Comparison of ENCODE assay signal across 8 cellular contexts in genomic region chr22:49971232-49972162, GRCh38. TPM values are rescaled to one million over a fixed set of nuclear protein-coding genes. Genes with fewer than 3 reads are reported as not detected.
DNase-seq lines count a peak whose midpoint lies in the region; ATAC-seq, FAIRE-seq and TF ChIP-seq lines count a peak whose summit lies in the region.

No MANE protein-coding gene starts in this region.

- ATAC-seq in HG02884 (IDR thresholded peaks at IDR 0.05; ENCODE audit: unreplicated experiment) (peak; percentile 26), RWPE2 (ENCODE audit: low read depth) (peak; percentile 43), K562 (peak; percentile 78)

- H3K9ac ChIP-seq in K562 (ENCODE audit: insufficient read depth in 1 of 2, low read depth in 2 of 2, low read length in 2 of 2), result peak overlapping the region; percentile 77 to 94
- peak overlapping the region; percentile 16; the same call in 1 of the 2 replicates for H3K9ac ChIP-seq in iPS-20b (ENCODE audit: low read depth, low read length)

- 2% methylated on average over 12 of the region's 81 CpGs for WGBS in K562 (ENCODE audit: insufficient coverage, low coverage, missing lambda C conversion rate)
- 2 to 8% (median 8%) methylated on average over 26 to 81 of the region's 81 CpGs for WGBS in spleen, 5 donors

- H4K20me1 ChIP-seq in K562 (replicated peaks; ENCODE audit: control insufficient read depth, insufficient read depth, low read length), result no peaks in the 10 kb centered on the region

- BruUV-seq in K562 (replicated peaks; lab: Mats Ljungman, UMichigan), result TSS peak; percentile 71

- H3K27me3 ChIP-seq in RWPE2 (ENCODE audit: insufficient read depth, poor library complexity, severe bottlenecking), result no peaks in the 10 kb centered on the region
- no peaks in the 10 kb centered on the region; a peak in 1 of 5 replicates for H3K27me3 ChIP-seq in K562 (ENCODE audit: control insufficient read depth in 2 of 2, insufficient read depth in 2 of 2, low read length in 2 of 2)
- H3K27me3 ChIP-seq in iPS-20b (ENCODE audit: insufficient read depth, low read length), result peaks cover 35% of the 10 kb centered on the region
- H3K27me3 ChIP-seq in spleen (replicated peaks in 1 of 7), result peaks cover 0 to 12% (median 0%) of the 10 kb centered on the region in 7 donors

- TF ChIP-seq EP300 in K562 (IDR thresholded peaks at IDR 0.05; ENCODE audit: low read length), result no peak

- TF ChIP-seq POLR2A in K562 (conservative IDR thresholded peaks at IDR 0.05) (peak; percentile 55), spleen (IDR thresholded peaks at IDR 0.05) (no peak)

- no peak for TF ChIP-seq RAD21 in K562 (CRISPR knock-in tag; conservative IDR thresholded peaks at IDR 0.05 in 1 of 2, IDR thresholded peaks at IDR 0.05 in 1 of 2)

- peaks cover 5% of the 10 kb centered on the region; the same call in 2 of the 3 replicates for H3K79me2 ChIP-seq in K562 (ENCODE audit: control insufficient read depth, insufficient read depth, low read length)

- H3K4me1 ChIP-seq in RWPE2 (ENCODE audit: insufficient read depth, poor library complexity, severe bottlenecking), result peaks cover 11% of the 10 kb centered on the region
- peaks cover 21 to 79% of the 10 kb centered on the region in 2 experiments for H3K4me1 ChIP-seq in K562 (replicated peaks in 1 of 2; ENCODE audit: control insufficient read depth in 2 of 2, insufficient read depth in 2 of 2, low read length in 2 of 2)
- H3K4me1 ChIP-seq in iPS-20b (ENCODE audit: insufficient read depth, low read length), result peaks cover 3% of the 10 kb centered on the region; the same call in 1 of the 2 replicates
- H3K4me1 ChIP-seq in spleen, result peaks cover 23 to 73% (median 63%) of the 10 kb centered on the region in 6 donors

- H3K4me3 ChIP-seq in RWPE2 (ENCODE audit: severe bottlenecking) (peak overlapping the region; percentile 27), K562 (peak overlapping the region; percentile 40), iPS-20b (ENCODE audit: low read length) (peak overlapping the region; percentile 54; the same call in 1 of the 2 replicates), spleen (peak overlapping the region; percentile 30 to 70 (median 43))

- H3K36me3 ChIP-seq in RWPE2 (ENCODE audit: low read depth), result no peaks in the 10 kb centered on the region
- H3K36me3 ChIP-seq in K562 (ENCODE audit: control insufficient read depth, insufficient read depth, low read length), result no peaks in the 10 kb centered on the region
- no peaks in the 10 kb centered on the region for H3K36me3 ChIP-seq in iPS-20b (ENCODE audit: insufficient read depth, low read depth, low read length)
- no peaks in the 10 kb centered on the region for H3K36me3 ChIP-seq in spleen

- POLR2A ChIA-PET in K562 (lab: Yijun Ruan, JAX), result interaction anchor here (1.2 to 2.0 kb wide), 3 partner anchors 9 to 12 kb away, joined by 4 to 9 read pairs (median 5); no protein-coding TSS in a partner anchor

- H3K27ac ChIP-seq in RWPE2 (ENCODE audit: poor library complexity, severe bottlenecking), result peak overlapping the region; percentile 38
- peak overlapping the region; percentile 90 for H3K27ac ChIP-seq in K562 (ENCODE audit: extremely low read depth, low read depth, low read length)
- no peak overlapping the region for H3K27ac ChIP-seq in iPS-20b (ENCODE audit: low read length)
- peak overlapping the region; percentile 74 to 99 (median 84) for H3K27ac ChIP-seq in spleen

- no peak for TF ChIP-seq CTCF in RWPE2 (IDR thresholded peaks at IDR 0.05; ENCODE audit: poor library complexity, severe bottlenecking)
- no peak for TF ChIP-seq CTCF in K562 (IDR thresholded peaks at IDR 0.05 in 2 of 3, conservative IDR thresholded peaks at IDR 0.05 in 1 of 3; ENCODE audit: insufficient read depth in 2 of 3, low read depth in 1 of 3, low read length in 3 of 3)
- no peak for TF ChIP-seq CTCF in spleen (IDR thresholded peaks at IDR 0.05 in 8 of 11, conservative IDR thresholded peaks at IDR 0.05 in 3 of 11)

- intact Hi-C loops in K562 (cut with micrococcal nuclease) (loop anchor here (5.0 kb wide), 1 partner anchor 39 kb away; no protein-coding TSS in a partner anchor), spleen (cut with DNase I; ENCODE audit: low total_unique reads) (loop anchor here (5.0 kb wide), 1 partner anchor 39 kb away; no protein-coding TSS in a partner anchor)

- peaks cover 4% of the 10 kb centered on the region for H3K9me1 ChIP-seq in K562 (ENCODE audit: control insufficient read depth, insufficient read depth, low read length)

- CTCF ChIA-PET in K562 (lab: Yijun Ruan, JAX; ENCODE audit: low intra/inter-chr PET ratio), result no interaction called here

- H3K4me2 ChIP-seq in K562 (ENCODE audit: insufficient read depth, low read length), result peak overlapping the region; percentile 70; the same call in 1 of the 2 replicates

- no peaks in the 10 kb centered on the region for H3K9me3 ChIP-seq in RWPE2 (ENCODE audit: severe bottlenecking)
- H3K9me3 ChIP-seq in K562 (replicated peaks; ENCODE audit: control insufficient read depth, insufficient read depth, low read depth, low read length), result no peaks in the 10 kb centered on the region
- H3K9me3 ChIP-seq in iPS-20b (ENCODE audit: insufficient read depth, low read depth, low read length), result no peaks in the 10 kb centered on the region
- H3K9me3 ChIP-seq in spleen, result no peaks in the 10 kb centered on the region

- in situ Hi-C loops in K562 (cut with MboI), result no loop called here

- no peak for FAIRE-seq in K562 (lab: Jason Lieb, UNC)

- DNase-seq in NCI-H2171 treated with DMSO at 0.1 percent for 48 hours (lab: John Stamatoyannopoulos, UW), result peak; percentile 43
- no peak for DNase-seq in NCI-H2171 (lab: John Stamatoyannopoulos, UW)
- peak; percentile 59 for DNase-seq in RWPE2 (ENCODE audit: low spot score)
- peak; percentile 78 to 87 (median 82) for DNase-seq in K562 (ENCODE audit: extremely low read depth in 1 of 4, low spot score in 3 of 4)
- DNase-seq in spleen, result peak; percentile 94
- DNase-seq in NK-92 treated with Interleukin-12 subunit alpha and Interleukin-12 subunit beta, amount 100 ng/mL, for 24 hours (lab: John Stamatoyannopoulos, UW), result no peak

- H2AFZ ChIP-seq in K562 (ENCODE audit: low read depth, low read length), result peak overlapping the region; percentile 70

RNA-seq across cellular contexts. Expression of gene PIM3, which starts 10.9 kb away (rescaled TPM):
- 8.4 and 19.1 TPM in 2 replicates for total RNA-seq in K562 (2011; cell fraction: chromatin; rRNA removed; ENCODE audit: low replicate concordance)
- total RNA-seq in K562 (2011; cell fraction: nucleolus; rRNA removed), result 31.2 and 35.0 TPM in 2 replicates
- 9.8 and 13.2 TPM in 2 replicates for total RNA-seq in K562 (2011; cell fraction: nucleoplasm; rRNA removed)
- total RNA-seq in K562 (2014; rRNA removed) (37.0 and 41.1 TPM in 2 replicates), K562 (2014; rRNA removed; fragmentation: Illumina TruSeq; extraction: Trizol) (4.2 and 4.3 TPM in 2 replicates), K562 (2015; rRNA removed; fragmentation: Illumina TruSeq; extraction: Trizol) (11.9 and 13.8 TPM in 2 replicates), K562 (2021) (40.5 and 41.3 TPM in 2 replicates), spleen (100 to 1,000 TPM in 5 of 7 donors, 10 to 100 TPM in 2; 72.1 to 134 (median 109) TPM)
- polyA plus RNA-seq in K562 (2011; rRNA removed) (5.3 and 8.0 TPM in 2 replicates), K562 (2014; fragmentation: Illumina TruSeq; extraction: Trizol) (4.4 and 11.4 TPM in 2 replicates), K562 (2014; fragmentation: Nextera tagmentation; extraction: Ambion mirVana) (under 1 TPM; 0.24 to 0.57 TPM), K562 (2014; rRNA removed) (34.1 and 35.4 TPM in 2 replicates), spleen (10 to 100 TPM; 49.5 to 84.4 (median 52.0) TPM)
- polyA plus RNA-seq in K562 (2011; cell fraction: cytosol; rRNA removed), result 13.4 and 28.9 TPM in 2 replicates
- polyA plus RNA-seq in K562 (2011; cell fraction: nucleus; rRNA removed), result 36.6 and 49.9 TPM in 2 replicates
- 18.0 and 35.9 TPM in 2 replicates for polyA plus RNA-seq in K562 (2012)
- 0.99 and 1.4 TPM in 2 replicates for polyA minus RNA-seq in K562 (2011; rRNA and poly(A)+ RNA removed)
- polyA minus RNA-seq in K562 (2011; cell fraction: cytosol; rRNA and poly(A)+ RNA removed), result 7.1 and 7.7 TPM in 2 replicates
- polyA minus RNA-seq in K562 (2011; cell fraction: nucleus; rRNA and poly(A)+ RNA removed), result 10.2 and 10.6 TPM in 2 replicates

RNA-seq across cellular contexts. Expression of gene IL17REL, which starts 41.1 kb away (rescaled TPM):
- total RNA-seq in K562 (2011; cell fraction: chromatin; rRNA removed; ENCODE audit: low replicate concordance), result 0.30 and 1.3 TPM in 2 replicates
- total RNA-seq in K562 (2011; cell fraction: nucleolus; rRNA removed), result 0.53 and 0.83 TPM in 2 replicates
- total RNA-seq in K562 (2011; cell fraction: nucleoplasm; rRNA removed), result 0.66 and 0.76 TPM in 2 replicates
- 0.05 and 0.29 TPM in 2 replicates for total RNA-seq in K562 (2014; rRNA removed)
- total RNA-seq in K562 (2014; rRNA removed; fragmentation: Illumina TruSeq; extraction: Trizol), result not detected in 2 replicates
- 0.11 and 0.15 TPM in 2 replicates for total RNA-seq in K562 (2015; rRNA removed; fragmentation: Illumina TruSeq; extraction: Trizol)
- total RNA-seq in K562 (2021), result 0.22 and 0.42 TPM in 2 replicates
- 0.05 and 0.06 TPM in 2 replicates for polyA plus RNA-seq in K562 (2011; rRNA removed)
- polyA plus RNA-seq in K562 (2011; cell fraction: cytosol; rRNA removed), result 0.03 and 0.16 TPM in 2 replicates
- 0.25 and 0.57 TPM in 2 replicates for polyA plus RNA-seq in K562 (2011; cell fraction: nucleus; rRNA removed)
- polyA plus RNA-seq in K562 (2012), result 0.17 and 0.18 TPM in 2 replicates
- 0.08 TPM in 1 of 2 replicates, not detected in the other for polyA plus RNA-seq in K562 (2014; fragmentation: Illumina TruSeq; extraction: Trizol)
- not detected for polyA plus RNA-seq in K562 (2014; fragmentation: Nextera tagmentation; extraction: Ambion mirVana)
- polyA plus RNA-seq in K562 (2014; rRNA removed), result 0.08 and 0.11 TPM in 2 replicates
- not detected in 2 replicates for polyA minus RNA-seq in K562 (2011; rRNA and poly(A)+ RNA removed)
- polyA minus RNA-seq in K562 (2011; cell fraction: cytosol; rRNA and poly(A)+ RNA removed), result not detected in 2 replicates
- 0.54 and 0.56 TPM in 2 replicates for polyA minus RNA-seq in K562 (2011; cell fraction: nucleus; rRNA and poly(A)+ RNA removed)
- total RNA-seq in spleen, result 1 to 10 TPM in 2 of 7 donors, under 1 TPM in 5; 0.23 to 1.9 (median 0.94) TPM
- 1 to 10 TPM in 1 of 3 donors, under 1 TPM in 2; 0.21 to 1.2 (median 0.33) TPM for polyA plus RNA-seq in spleen

RNA-seq across cellular contexts. Expression of gene CRELD2, which starts 53.1 kb away (rescaled TPM):
- 25.0 and 46.1 TPM in 2 replicates for total RNA-seq in K562 (2011; cell fraction: chromatin; rRNA removed; ENCODE audit: low replicate concordance)
- 45.8 and 49.4 TPM in 2 replicates for total RNA-seq in K562 (2011; cell fraction: nucleolus; rRNA removed)
- 32.0 and 37.3 TPM in 2 replicates for total RNA-seq in K562 (2011; cell fraction: nucleoplasm; rRNA removed)
- 25.3 and 33.2 TPM in 2 replicates for total RNA-seq in K562 (2014; rRNA removed)
- 4.9 and 6.3 TPM in 2 replicates for total RNA-seq in K562 (2014; rRNA removed; fragmentation: Illumina TruSeq; extraction: Trizol)
- total RNA-seq in K562 (2015; rRNA removed; fragmentation: Illumina TruSeq; extraction: Trizol), result 10.1 and 10.7 TPM in 2 replicates
- 19.5 and 19.8 TPM in 2 replicates for total RNA-seq in K562 (2021)
- polyA plus RNA-seq in K562 (2011; rRNA removed), result 8.8 and 12.4 TPM in 2 replicates
- polyA plus RNA-seq in K562 (2011; cell fraction: cytosol; rRNA removed), result 12.4 and 16.3 TPM in 2 replicates
- polyA plus RNA-seq in K562 (2011; cell fraction: nucleus; rRNA removed), result 34.7 and 37.7 TPM in 2 replicates
- 18.1 and 28.6 TPM in 2 replicates for polyA plus RNA-seq in K562 (2012)
- polyA plus RNA-seq in K562 (2014; fragmentation: Illumina TruSeq; extraction: Trizol), result 6.3 and 9.3 TPM in 2 replicates
- 1 to 10 TPM in 1 of 2 experiments, under 1 TPM in 1; 0.96 to 1.5 TPM for polyA plus RNA-seq in K562 (2014; fragmentation: Nextera tagmentation; extraction: Ambion mirVana)
- polyA plus RNA-seq in K562 (2014; rRNA removed), result 19.9 and 22.4 TPM in 2 replicates
- polyA minus RNA-seq in K562 (2011; rRNA and poly(A)+ RNA removed), result 2.1 and 2.4 TPM in 2 replicates
- 5.1 and 6.0 TPM in 2 replicates for polyA minus RNA-seq in K562 (2011; cell fraction: cytosol; rRNA and poly(A)+ RNA removed)
- 5.1 and 5.8 TPM in 2 replicates for polyA minus RNA-seq in K562 (2011; cell fraction: nucleus; rRNA and poly(A)+ RNA removed)
- 10 to 100 TPM; 23.2 to 46.3 (median 38.1) TPM for total RNA-seq in spleen
- polyA plus RNA-seq in spleen, result 10 to 100 TPM; 16.2 to 26.3 (median 18.3) TPM

RNA-seq across cellular contexts. Expression of gene ALG12, which starts 53.3 kb away (rescaled TPM):
- total RNA-seq in K562 (2011; cell fraction: chromatin; rRNA removed; ENCODE audit: low replicate concordance), result 6.2 and 18.5 TPM in 2 replicates
- 20.3 and 21.8 TPM in 2 replicates for total RNA-seq in K562 (2011; cell fraction: nucleolus; rRNA removed)
- total RNA-seq in K562 (2011; cell fraction: nucleoplasm; rRNA removed), result 13.6 and 15.7 TPM in 2 replicates
- 3.4 and 5.8 TPM in 2 replicates for total RNA-seq in K562 (2014; rRNA removed)
- total RNA-seq in K562 (2014; rRNA removed; fragmentation: Illumina TruSeq; extraction: Trizol), result 0.83 and 2.0 TPM in 2 replicates
- total RNA-seq in K562 (2015; rRNA removed; fragmentation: Illumina TruSeq; extraction: Trizol), result 3.7 and 3.8 TPM in 2 replicates
- total RNA-seq in K562 (2021), result 8.5 and 11.0 TPM in 2 replicates
- polyA plus RNA-seq in K562 (2011; rRNA removed), result 2.6 and 3.9 TPM in 2 replicates
- polyA plus RNA-seq in K562 (2011; cell fraction: cytosol; rRNA removed), result 2.9 and 4.5 TPM in 2 replicates
- polyA plus RNA-seq in K562 (2011; cell fraction: nucleus; rRNA removed), result 14.0 and 20.4 TPM in 2 replicates
- 8.3 and 9.5 TPM in 2 replicates for polyA plus RNA-seq in K562 (2012)
- 4.0 and 7.3 TPM in 2 replicates for polyA plus RNA-seq in K562 (2014; fragmentation: Illumina TruSeq; extraction: Trizol)
- polyA plus RNA-seq in K562 (2014; fragmentation: Nextera tagmentation; extraction: Ambion mirVana), result under 1 TPM; 0.20 to 0.62 TPM
- polyA plus RNA-seq in K562 (2014; rRNA removed), result 4.9 and 5.8 TPM in 2 replicates
- polyA minus RNA-seq in K562 (2011; rRNA and poly(A)+ RNA removed), result 2.2 and 3.7 TPM in 2 replicates
- 3.6 and 3.7 TPM in 2 replicates for polyA minus RNA-seq in K562 (2011; cell fraction: cytosol; rRNA and poly(A)+ RNA removed)
- 1.4 and 2.8 TPM in 2 replicates for polyA minus RNA-seq in K562 (2011; cell fraction: nucleus; rRNA and poly(A)+ RNA removed)
- 10 to 100 TPM; 10.2 to 20.1 (median 13.3) TPM for total RNA-seq in spleen
- 1 to 10 TPM; 5.7 to 7.1 (median 5.9) TPM for polyA plus RNA-seq in spleen

Comparison
In these comparisons a context has a peak if more than half of its experiments do, and no peak if none do; other contexts are left out.
1. DNase-seq: peak in NCI-H2171 treated with DMSO at 0.1 percent for 48 hours (single experiment), RWPE2 (single experiment), K562 (4 of 4) and spleen (single experiment); none in NCI-H2171 (single experiment) and NK-92 treated with Interleukin-12 subunit alpha and Interleukin-12 subunit beta, amount 100 ng/mL, for 24 hours (single experiment).
2. ATAC-seq: peak in every context shown above with its lines; median percentile 78 in K562; 43 in RWPE2; 26 in HG02884.
3. Peak in every context shown above with its lines, with median percentiles within 50 percentile points of each other: H3K4me3 ChIP-seq.